Comparison of ENCODE assay signal across 14 cellular contexts in genomic region chr14:99853206-99853605, GRCh38. TPM values are rescaled to one million over a fixed set of nuclear protein-coding genes. Genes with fewer than 3 reads are reported as not detected.
A peak's percentile ranks its signal among the peaks of the same experiment; 100 is the strongest.
DNase-seq lines count a peak whose midpoint lies in the region; ATAC-seq and TF ChIP-seq lines count a peak whose summit lies in the region.
"Had no signal": no experiment of that assay in that cellular context is flagged by ENCODE, and none has a peak within 500 bp of the region (broad histone marks: within the 10 kb centered on the region; RNA-seq: fewer than 3 reads in every experiment).

No MANE protein-coding gene starts in this region.

- peaks cover 31% of the 10 kb centered on the region for H3K27me3 Mint-ChIP-seq in activated naive CD8-positive, alpha-beta T cell treated with anti-CD3 and anti-CD28 coated beads for 36 hours
- H3K27me3 Mint-ChIP-seq in activated naive CD8-positive, alpha-beta T cell treated with anti-CD3 and anti-CD28 coated beads, Interleukin-2, amount 50 U/mL, for 24 hours: peaks cover 14% of the 10 kb centered on the region
- peaks cover 5% of the 10 kb centered on the region for H3K27me3 Mint-ChIP-seq in T-helper 2 cell treated with Interferon-gamma antibody and Interleukin-4, amounts not matched to agents 5 μg/mL and 100 μg/mL, for 36 hours (ENCODE audit: low read depth)

- no peaks in the 10 kb centered on the region for H3K27me3 ChIP-seq in MG63
- H3K27me3 ChIP-seq in gastroesophageal sphincter: no peaks in the 10 kb centered on the region
- H3K27me3 ChIP-seq: tibial artery had no signal

- no peaks in the 10 kb centered on the region for H3K36me3 Mint-ChIP-seq in activated naive CD8-positive, alpha-beta T cell treated with anti-CD3 and anti-CD28 coated beads for 36 hours
- H3K36me3 Mint-ChIP-seq in activated naive CD8-positive, alpha-beta T cell treated with anti-CD3 and anti-CD28 coated beads, Interleukin-2, amount 50 U/mL, for 24 hours (ENCODE audit: low read depth): no peaks in the 10 kb centered on the region
- no peaks in the 10 kb centered on the region for H3K36me3 Mint-ChIP-seq in T-helper 2 cell treated with Interferon-gamma antibody and Interleukin-4, amounts not matched to agents 5 μg/mL and 100 μg/mL, for 36 hours (ENCODE audit: low read depth)
- H3K36me3 Mint-ChIP-seq: activated naive CD8-positive, alpha-beta T cell treated with anti-CD3 and anti-CD28 coated beads, Interleukin-2, amount 10 ng/mL, durations not matched to agents 7 days and 5 days had no signal

- intact Hi-C loops in OCI-LY7 (cut with micrococcal nuclease; ENCODE audit: unreplicated experiment): no loop called here

- no peak overlapping the region for H3K4me2 ChIP-seq in OCI-LY7 (ENCODE audit: low read length)

- POLR2A ChIA-PET in OCI-LY7 (lab: Charles Lee): interaction anchor here (0.6 kb wide), 1 partner anchor 9 kb away, joined by 3 read pairs; no protein-coding TSS in a partner anchor

- no TSS peak for BruUV-seq in OCI-LY7 (replicated peaks; lab: Mats Ljungman, UMichigan)

- no peak for TF ChIP-seq EP300 in gastroesophageal sphincter (IDR thresholded peaks at IDR 0.05)

- H3K27ac Mint-ChIP-seq in activated naive CD8-positive, alpha-beta T cell treated with anti-CD3 and anti-CD28 coated beads for 36 hours: no peak overlapping the region
- H3K27ac Mint-ChIP-seq in activated naive CD8-positive, alpha-beta T cell treated with anti-CD3 and anti-CD28 coated beads, Interleukin-2, amount 50 U/mL, for 24 hours: no peak overlapping the region
- no peak overlapping the region for H3K27ac Mint-ChIP-seq in T-helper 2 cell treated with Interferon-gamma antibody and Interleukin-4, amounts not matched to agents 5 μg/mL and 100 μg/mL, for 36 hours
- H3K27ac Mint-ChIP-seq: activated naive CD8-positive, alpha-beta T cell treated with anti-CD3 and anti-CD28 coated beads, Interleukin-2, amount 10 ng/mL, durations not matched to agents 7 days and 5 days; IgD-negative memory B cell had no signal

- H3K27ac ChIP-seq in gastroesophageal sphincter: peak overlapping the region in 1 of 4 donors; percentile 16
- H3K27ac ChIP-seq in OCI-LY7 (ENCODE audit: low read depth, low read length, poor library complexity, severe bottlenecking): no peak overlapping the region
- H3K27ac ChIP-seq: tibial artery had no signal

- no peaks in the 10 kb centered on the region for H3K9me3 ChIP-seq in MG63
- H3K9me3 ChIP-seq in gastroesophageal sphincter: no peaks in the 10 kb centered on the region
- no peaks in the 10 kb centered on the region for H3K9me3 ChIP-seq in OCI-LY7 (ENCODE audit: low read length)
- H3K9me3 ChIP-seq: tibial artery had no signal

- CTCF ChIA-PET in OCI-LY7 (lab: Charles Lee; ENCODE audit: unreplicated experiment): no interaction called here

- H4K20me1 ChIP-seq in OCI-LY7 (ENCODE audit: insufficient read depth, low read length): no peaks in the 10 kb centered on the region

- H3K9me3 Mint-ChIP-seq in activated naive CD8-positive, alpha-beta T cell treated with anti-CD3 and anti-CD28 coated beads for 36 hours: no peaks in the 10 kb centered on the region
- no peaks in the 10 kb centered on the region for H3K9me3 Mint-ChIP-seq in activated naive CD8-positive, alpha-beta T cell treated with anti-CD3 and anti-CD28 coated beads, Interleukin-2, amount 50 U/mL, for 24 hours
- H3K9me3 Mint-ChIP-seq in T-helper 2 cell treated with Interferon-gamma antibody and Interleukin-4, amounts not matched to agents 5 μg/mL and 100 μg/mL, for 36 hours: no peaks in the 10 kb centered on the region
- H3K9me3 Mint-ChIP-seq: activated naive CD8-positive, alpha-beta T cell treated with anti-CD3 and anti-CD28 coated beads, Interleukin-2, amount 10 ng/mL, durations not matched to agents 7 days and 5 days had no signal

- no peak for TF ChIP-seq POLR2A in gastroesophageal sphincter (IDR thresholded peaks at IDR 0.05)

- peaks cover 0 to 37% (median 3%) of the 10 kb centered on the region in 3 donors for H3K4me1 ChIP-seq in gastroesophageal sphincter
- H3K4me1 ChIP-seq in OCI-LY7 (ENCODE audit: insufficient read depth, low read length, poor library complexity, severe bottlenecking): no peaks in the 10 kb centered on the region

- no peaks in the 10 kb centered on the region for H3K36me3 ChIP-seq in MG63
- H3K36me3 ChIP-seq in gastroesophageal sphincter: peaks cover 0 to 18% of the 10 kb centered on the region in 2 donors
- no peaks in the 10 kb centered on the region for H3K36me3 ChIP-seq in OCI-LY7 (ENCODE audit: insufficient read depth, low read length)
- H3K36me3 ChIP-seq: tibial artery had no signal

- H2AFZ ChIP-seq in OCI-LY7 (ENCODE audit: low read length): no peak overlapping the region

- H3K79me2 ChIP-seq in OCI-LY7 (ENCODE audit: insufficient read depth, low read depth, low read length): no peaks in the 10 kb centered on the region

- no peak for TF ChIP-seq CTCF in gastroesophageal sphincter (IDR thresholded peaks at IDR 0.05)
- TF ChIP-seq CTCF in OCI-LY7 (conservative IDR thresholded peaks at IDR 0.05; ENCODE audit: low read length): no peak

- H3K4me3 Mint-ChIP-seq in activated naive CD8-positive, alpha-beta T cell treated with anti-CD3 and anti-CD28 coated beads for 36 hours: no peak overlapping the region
- H3K4me3 Mint-ChIP-seq in activated naive CD8-positive, alpha-beta T cell treated with anti-CD3 and anti-CD28 coated beads, Interleukin-2, amount 50 U/mL, for 24 hours: no peak overlapping the region
- no peak overlapping the region for H3K4me3 Mint-ChIP-seq in T-helper 2 cell treated with Interferon-gamma antibody and Interleukin-4, amounts not matched to agents 5 μg/mL and 100 μg/mL, for 36 hours
- H3K4me3 Mint-ChIP-seq: activated naive CD8-positive, alpha-beta T cell treated with anti-CD3 and anti-CD28 coated beads, Interleukin-2, amount 10 ng/mL, durations not matched to agents 7 days and 5 days; IgD-negative memory B cell had no signal

- ATAC-seq in activated naive CD8-positive, alpha-beta T cell treated with anti-CD3 and anti-CD28 coated beads, Interleukin-2, amount 50 U/mL, for 24 hours: no peak
- ATAC-seq in gastroesophageal sphincter (peak; percentile 50), HG03280 (IDR thresholded peaks at IDR 0.05; ENCODE audit: unreplicated experiment) (no peak)

- no peaks in the 10 kb centered on the region for H3K4me1 Mint-ChIP-seq in activated naive CD8-positive, alpha-beta T cell treated with anti-CD3 and anti-CD28 coated beads for 36 hours
- no peaks in the 10 kb centered on the region for H3K4me1 Mint-ChIP-seq in activated naive CD8-positive, alpha-beta T cell treated with anti-CD3 and anti-CD28 coated beads, Interleukin-2, amount 50 U/mL, for 24 hours
- no peaks in the 10 kb centered on the region for H3K4me1 Mint-ChIP-seq in T-helper 2 cell treated with Interferon-gamma antibody and Interleukin-4, amounts not matched to agents 5 μg/mL and 100 μg/mL, for 36 hours (ENCODE audit: low read depth)
- H3K4me1 Mint-ChIP-seq: activated naive CD8-positive, alpha-beta T cell treated with anti-CD3 and anti-CD28 coated beads, Interleukin-2, amount 10 ng/mL, durations not matched to agents 7 days and 5 days; IgD-negative memory B cell had no signal

- no peak overlapping the region for H3K4me3 ChIP-seq in MG63
- no peak overlapping the region for H3K4me3 ChIP-seq in gastroesophageal sphincter
- H3K4me3 ChIP-seq in OCI-LY7 (ENCODE audit: low read depth, low read length, poor library complexity, severe bottlenecking): no peak overlapping the region
- H3K4me3 ChIP-seq: tibial artery had no signal

- WGBS in gastroesophageal sphincter (ENCODE audit: low coverage in 1 of 2), 2 donors: 35% methylated on average over 4 of the region's 5 CpGs; no CpG with 5 or more reads in 1 of the 2 donors

- H3K9me2 ChIP-seq in OCI-LY7 (ENCODE audit: insufficient read depth, low read length): no peaks in the 10 kb centered on the region

- peak; percentile 4 for DNase-seq in activated naive CD8-positive, alpha-beta T cell treated with anti-CD3 and anti-CD28 coated beads for 36 hours
- no peak for DNase-seq in activated naive CD8-positive, alpha-beta T cell treated with anti-CD3 and anti-CD28 coated beads, Interleukin-2, amount 50 U/mL, for 24 hours
- DNase-seq in MG63 (peak; percentile 15), OCI-LY7 (ENCODE audit: low spot score) (no peak)
- peak; percentile 4 to 19 for DNase-seq in stimulated activated CD4-positive, alpha-beta T cell treated with anti-CD3 and anti-CD28 coated beads, Interleukin-4, amount 100 ng/mL, for 4 hours
- no peak for DNase-seq in T-helper 2 cell treated with Interferon-gamma antibody and Interleukin-4, amounts not matched to agents 5 μg/mL and 100 μg/mL, for 36 hours (ENCODE audit: low spot score)
- DNase-seq: activated naive CD8-positive, alpha-beta T cell treated with anti-CD3 and anti-CD28 coated beads, Interleukin-2, amount 10 ng/mL, durations not matched to agents 7 days and 5 days; AML-193; central memory CD4-positive, alpha-beta T cell; islet precursor cell; tibial artery had no signal

RNA-seq across cellular contexts. Expression of gene EML1, which starts 60.0 kb away (rescaled TPM):
- total RNA-seq in activated naive CD8-positive, alpha-beta T cell treated with anti-CD3 and anti-CD28 coated beads for 36 hours: 1 to 10 TPM in 1 of 2 experiments, under 1 TPM in 1; 0.36 to 1.0 TPM
- 9.7 and 11.8 TPM in 2 replicates for total RNA-seq in MG63 (2014; rRNA removed; shearing (Covaris generic); ENCODE audit: low replicate concordance)
- total RNA-seq in gastroesophageal sphincter (100 to 1,000 TPM; 121 to 206 (median 136) TPM), OCI-LY7 (2022) (not detected in 2 replicates)
- not detected in 2 replicates for total RNA-seq in OCI-LY7 (2014; rRNA removed; shearing (Covaris generic))

Comparison
In these comparisons a context has a peak if more than half of its experiments do, and no peak if none do; other contexts are left out.
1. DNase-seq: peak in activated naive CD8-positive, alpha-beta T cell treated with anti-CD3 and anti-CD28 coated beads for 36 hours (single experiment), MG63 (single experiment) and stimulated activated CD4-positive, alpha-beta T cell treated with anti-CD3 and anti-CD28 coated beads, Interleukin-4, amount 100 ng/mL, for 4 hours (2 of 2); none in activated naive CD8-positive, alpha-beta T cell treated with anti-CD3 and anti-CD28 coated beads, Interleukin-2, amount 50 U/mL, for 24 hours (single experiment), OCI-LY7 (single experiment) and T-helper 2 cell treated with Interferon-gamma antibody and Interleukin-4, amounts not matched to agents 5 μg/mL and 100 μg/mL, for 36 hours (single experiment).